8 cellular contexts compared by ENCODE assay signal in genomic region chr10:49606981-49607535, GRCh38. TPM values are rescaled to one million over a fixed set of nuclear protein-coding genes. Genes with fewer than 3 reads are reported as not detected.
A peak's percentile ranks its signal among the peaks of the same experiment; 100 is the strongest.
DNase-seq lines count a peak whose midpoint lies in the region; ATAC-seq, FAIRE-seq and TF ChIP-seq lines count a peak whose summit lies in the region.

No MANE protein-coding gene starts in this region.

- no peak overlapping the region for H3K27ac Mint-ChIP-seq in T-helper 17 cell

- H3K27ac ChIP-seq in kidney (ENCODE audit: low read depth in 2 of 2, low read length in 2 of 2) = no peak overlapping the region

- no peak overlapping the region for H3K9ac ChIP-seq in kidney (ENCODE audit: low read length in 2 of 2)

- H3K9me3 ChIP-seq in T-helper 17 cell (ENCODE audit: control insufficient read depth, low read length, poor library complexity, severe bottlenecking) (no peaks in the 10 kb centered on the region), kidney (ENCODE audit: control insufficient read depth in 1 of 2, low read length in 2 of 2) (no peaks in the 10 kb centered on the region)

- peaks cover 0 to 11% of the 10 kb centered on the region in 2 donors for H3K4me1 ChIP-seq in kidney (ENCODE audit: control insufficient read depth in 1 of 2, insufficient read depth in 1 of 2, low read depth in 1 of 2, low read length in 2 of 2)

- H3K27me3 Mint-ChIP-seq in T-helper 17 cell = peaks cover 57% of the 10 kb centered on the region

- ATAC-seq in GM18861 (IDR thresholded peaks at IDR 0.05; ENCODE audit: unreplicated experiment) = peak; percentile 64
- peak; percentile 81 for ATAC-seq in HG03139 (IDR thresholded peaks at IDR 0.05; ENCODE audit: unreplicated experiment)
- ATAC-seq in T-helper 17 cell = peak; percentile 81
- no peak for ATAC-seq in HG02623 (IDR thresholded peaks at IDR 0.05; ENCODE audit: unreplicated experiment)

- no peak overlapping the region for H3K4me3 Mint-ChIP-seq in T-helper 17 cell

- no peaks in the 10 kb centered on the region for H3K36me3 Mint-ChIP-seq in T-helper 17 cell (ENCODE audit: low read depth)

- DNase-seq in T-helper 17 cell = peak; percentile 35 to 51 (median 41)
- peak; percentile 31 for DNase-seq in astrocyte of the cerebellum (ENCODE audit: low read depth)
- peak; percentile 85 for DNase-seq in kidney
- DNase-seq in stimulated activated CD4-positive, alpha-beta T cell treated with anti-CD3 and anti-CD28 coated beads, Interleukin-2, amount 100 ng/mL, for 48 hours = peak; percentile 54 to 71
- DNase-seq in NCI-H1694 treated with DMSO at 0.1 percent for 48 hours (lab: John Stamatoyannopoulos, UW) = no peak

- no peak for TF ChIP-seq CTCF in astrocyte of the cerebellum (IDR thresholded peaks at IDR 0.05; ENCODE audit: low read depth, low read length, missing control alignments)
- TF ChIP-seq CTCF in kidney (IDR thresholded peaks at IDR 0.05; ENCODE audit: borderline replicate concordance, extremely low read depth, insufficient read depth) = no peak

- H3K4me1 Mint-ChIP-seq in T-helper 17 cell = no peaks in the 10 kb centered on the region

- H3K4me3 ChIP-seq in astrocyte of the cerebellum (ENCODE audit: low read depth, low read length) (no peak overlapping the region), kidney (ENCODE audit: low read length in 2 of 2) (no peak overlapping the region)

- FAIRE-seq in kidney (lab: Jason Lieb, UNC) = no peak

- in situ Hi-C loops in astrocyte of the cerebellum (cut with HindIII; ENCODE audit: low sequenced_read_pairs) = no loop called here

- H3K36me3 ChIP-seq in kidney (ENCODE audit: control insufficient read depth in 1 of 2, insufficient read depth in 2 of 2, low read length in 2 of 2) = no peaks in the 10 kb centered on the region

- intact Hi-C loops in kidney (cut with DNase I) = no loop called here

RNA-seq across cellular contexts. Expression of gene SLC18A3, which starts 3.1 kb away (rescaled TPM):
- total RNA-seq in T-helper 17 cell = not detected
- not detected for total RNA-seq in kidney
- not detected for polyA plus RNA-seq in kidney (ENCODE audit: insufficient read depth, low read depth, low replicate concordance)

RNA-seq across cellular contexts. Expression of gene CHAT, which starts 6.8 kb away (rescaled TPM):
- total RNA-seq in T-helper 17 cell (not detected), kidney (not detected)
- not detected for polyA plus RNA-seq in kidney (ENCODE audit: insufficient read depth, low read depth, low replicate concordance)
